In the genomic region with DNA sequence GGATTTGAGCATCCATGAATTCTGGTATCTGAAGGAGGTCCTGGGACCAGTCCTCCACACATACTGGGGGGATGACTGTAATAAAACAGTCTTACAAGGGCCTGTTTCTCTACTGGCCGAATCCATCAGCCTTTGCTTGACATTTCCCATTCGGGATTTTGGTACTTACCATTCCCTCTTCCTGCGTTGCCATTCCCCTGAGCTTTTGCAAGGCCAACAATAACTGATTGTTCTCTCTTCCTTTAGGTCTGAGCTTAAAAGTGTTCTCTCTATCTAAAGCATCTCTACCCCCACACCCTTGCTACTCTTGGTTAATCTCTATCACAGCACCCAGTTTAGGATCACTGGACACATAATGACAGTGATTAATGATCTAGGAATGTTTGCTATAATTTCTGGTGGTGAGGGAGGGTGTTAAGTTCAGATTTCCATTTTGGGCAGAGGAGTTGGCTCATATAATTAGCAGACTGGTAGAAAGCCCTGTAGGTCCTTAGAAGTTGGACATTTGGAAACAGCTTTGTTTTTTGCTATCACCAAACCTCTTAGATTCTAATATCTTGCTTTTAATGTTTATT, we compare ENCODE assay signal across 21 cellular contexts. TPM values are rescaled to one million over a fixed set of nuclear protein-coding genes. Genes with fewer than 3 reads are reported as not detected.
"Had no signal": no experiment of that assay in that cellular context is flagged by ENCODE, and none has a peak within 500 bp of the region (broad histone marks: within the 10 kb centered on the region; RNA-seq: fewer than 3 reads in every experiment).

No MANE protein-coding gene starts in this region.

- H3K4me3 ChIP-seq: adrenal gland, cardiac muscle cell, dorsolateral prefrontal cortex, gastrocnemius medialis, heart right ventricle, tibial nerve had no signal

- H3K27ac Mint-ChIP-seq: activated CD8-positive, alpha-beta memory T cell treated with anti-CD3 and anti-CD28 coated beads, Interleukin-2, amount 10 ng/mL, durations not matched to agents 7 days and 5 days; endodermal cell; naive thymus-derived CD4-positive, alpha-beta T cell had no signal

- H3K4me1 ChIP-seq: adrenal gland, gastrocnemius medialis, heart right ventricle, tibial nerve had no signal

- DNase-seq: activated CD4-positive, alpha-beta T cell treated with anti-CD3 and anti-CD28 coated beads, Interleukin-2, amount 50 U/mL, for 48 hours; activated CD8-positive, alpha-beta memory T cell treated with anti-CD3 and anti-CD28 coated beads, Interleukin-2, amount 10 ng/mL, durations not matched to agents 7 days and 5 days; activated naive CD4-positive, alpha-beta T cell treated with anti-CD3 and anti-CD28 coated beads, Interleukin-2, amount 50 U/mL, for 16 hours; activated T-cell treated with anti-CD3 and anti-CD28 coated beads, Interleukin-2, amount 50 U/mL, for 1 hour; adrenal gland; dorsolateral prefrontal cortex; endodermal cell; gastrocnemius medialis; heart right ventricle; naive thymus-derived CD4-positive, alpha-beta T cell; right cardiac atrium; small intestine; stimulated activated CD4-positive, alpha-beta T cell treated with anti-CD3 and anti-CD28 coated beads, Interleukin-4, amount 100 ng/mL, for 24 hours; stimulated activated naive CD4-positive, alpha-beta T cell treated with Interleukin-2 at 50 U/mL for 16 hours; substantia nigra had no signal

- H3K27me3 Mint-ChIP-seq: activated CD8-positive, alpha-beta memory T cell treated with anti-CD3 and anti-CD28 coated beads, Interleukin-2, amount 10 ng/mL, durations not matched to agents 7 days and 5 days; naive thymus-derived CD4-positive, alpha-beta T cell had no signal

- H3K4me3 Mint-ChIP-seq: activated CD8-positive, alpha-beta memory T cell treated with anti-CD3 and anti-CD28 coated beads, Interleukin-2, amount 10 ng/mL, durations not matched to agents 7 days and 5 days; endodermal cell; naive thymus-derived CD4-positive, alpha-beta T cell had no signal

- H3K27ac ChIP-seq: adrenal gland, cardiac muscle cell, dorsolateral prefrontal cortex, gastrocnemius medialis, heart right ventricle, tibial nerve, VCaP had no signal

- H3K9me3 Mint-ChIP-seq: endodermal cell; naive thymus-derived CD4-positive, alpha-beta T cell had no signal

- H3K9me3 ChIP-seq: adrenal gland, gastrocnemius medialis, heart right ventricle, tibial nerve had no signal

- H3K4me1 Mint-ChIP-seq: activated CD8-positive, alpha-beta memory T cell treated with anti-CD3 and anti-CD28 coated beads, Interleukin-2, amount 10 ng/mL, durations not matched to agents 7 days and 5 days; naive thymus-derived CD4-positive, alpha-beta T cell had no signal

- H3K27me3 ChIP-seq: adrenal gland, cardiac muscle cell, dorsolateral prefrontal cortex, gastrocnemius medialis, heart right ventricle, tibial nerve had no signal

RNA-seq across cellular contexts. Expression of a gene that starts 50.3 kb away (rescaled TPM):
- total RNA-seq: activated CD8-positive, alpha-beta memory T cell treated with anti-CD3 and anti-CD28 coated beads, Interleukin-2, amount 10 ng/mL, durations not matched to agents 7 days and 5 days; adrenal gland; cardiac muscle cell; endodermal cell; epithelial cell of proximal tubule; gastrocnemius medialis; heart right ventricle; left lobe of liver; lung microvascular endothelial cell; right cardiac atrium; tibial nerve had no signal
- polyA plus RNA-seq: adrenal gland; cardiac muscle cell; heart right ventricle; naive thymus-derived CD4-positive, alpha-beta T cell; right cardiac atrium; small intestine had no signal
